ENCODE assay signal across 1 cellular context in the genomic region with DNA sequence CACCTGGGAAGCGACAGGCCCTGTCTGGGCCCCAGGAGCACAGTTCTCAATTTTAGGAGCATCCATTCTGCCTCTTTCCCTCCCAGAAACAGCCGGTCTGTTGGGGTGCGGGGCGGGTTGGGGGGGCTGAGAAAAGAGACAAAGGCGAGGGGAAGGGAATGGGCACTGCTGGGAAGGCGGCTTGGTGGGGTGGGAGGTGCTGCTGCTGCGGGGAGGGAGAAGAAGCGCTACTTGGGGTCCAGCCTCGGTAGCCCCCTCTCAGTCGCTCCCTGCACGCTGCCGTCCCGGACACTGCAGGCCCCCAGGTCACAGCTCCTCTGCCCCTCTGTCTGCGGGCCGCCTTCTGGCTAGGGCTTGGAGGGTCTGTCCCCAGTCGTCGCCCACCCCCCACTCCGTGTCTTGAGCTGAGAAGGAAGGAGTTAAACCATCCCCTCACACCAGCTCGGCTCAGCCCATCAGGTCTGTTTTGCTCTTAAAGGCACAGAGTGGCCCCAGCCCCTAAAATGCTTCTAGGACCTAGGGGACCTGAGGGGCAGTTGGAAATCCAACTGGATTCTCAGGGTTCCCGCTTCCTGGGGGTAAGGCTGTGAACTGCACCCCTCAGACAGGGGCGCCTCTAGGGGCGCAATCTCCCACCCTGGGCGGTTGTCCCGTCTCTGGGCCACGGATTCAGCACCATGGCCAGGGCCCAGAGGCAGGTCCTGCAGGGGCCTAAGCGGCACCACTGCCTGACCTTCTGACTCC.
TF ChIP-seq lines count a peak whose summit lies in the region.

No MANE protein-coding gene starts in this region.

TF ChIP-seq in WTC11, 78 proteins besides CTCF, POLR2A, EP300 and RAD21 (continued from another document):
- TF ChIP-seq, protein P1, sequence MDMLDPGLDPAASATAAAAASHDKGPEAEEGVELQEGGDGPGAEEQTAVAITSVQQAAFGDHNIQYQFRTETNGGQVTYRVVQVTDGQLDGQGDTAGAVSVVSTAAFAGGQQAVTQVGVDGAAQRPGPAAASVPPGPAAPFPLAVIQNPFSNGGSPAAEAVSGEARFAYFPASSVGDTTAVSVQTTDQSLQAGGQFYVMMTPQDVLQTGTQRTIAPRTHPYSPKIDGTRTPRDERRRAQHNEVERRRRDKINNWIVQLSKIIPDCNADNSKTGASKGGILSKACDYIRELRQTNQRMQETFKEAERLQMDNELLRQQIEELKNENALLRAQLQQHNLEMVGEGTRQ (CRISPR knock-in tag; IDR thresholded peaks at IDR 0.05): peak; percentile 38; the same call in 1 of the 2 replicates
- TF ChIP-seq, protein P2, sequence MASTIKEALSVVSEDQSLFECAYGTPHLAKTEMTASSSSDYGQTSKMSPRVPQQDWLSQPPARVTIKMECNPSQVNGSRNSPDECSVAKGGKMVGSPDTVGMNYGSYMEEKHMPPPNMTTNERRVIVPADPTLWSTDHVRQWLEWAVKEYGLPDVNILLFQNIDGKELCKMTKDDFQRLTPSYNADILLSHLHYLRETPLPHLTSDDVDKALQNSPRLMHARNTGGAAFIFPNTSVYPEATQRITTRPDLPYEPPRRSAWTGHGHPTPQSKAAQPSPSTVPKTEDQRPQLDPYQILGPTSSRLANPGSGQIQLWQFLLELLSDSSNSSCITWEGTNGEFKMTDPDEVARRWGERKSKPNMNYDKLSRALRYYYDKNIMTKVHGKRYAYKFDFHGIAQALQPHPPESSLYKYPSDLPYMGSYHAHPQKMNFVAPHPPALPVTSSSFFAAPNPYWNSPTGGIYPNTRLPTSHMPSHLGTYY (CRISPR knock-in tag; IDR thresholded peaks at IDR 0.05): peak; percentile 76; the same call in 1 of the 2 replicates
- TF ChIP-seq NR1H2 (CRISPR knock-in tag; IDR thresholded peaks at IDR 0.05): peak; percentile 52; the same call in 1 of the 2 replicates
- TF ChIP-seq, protein P3, sequence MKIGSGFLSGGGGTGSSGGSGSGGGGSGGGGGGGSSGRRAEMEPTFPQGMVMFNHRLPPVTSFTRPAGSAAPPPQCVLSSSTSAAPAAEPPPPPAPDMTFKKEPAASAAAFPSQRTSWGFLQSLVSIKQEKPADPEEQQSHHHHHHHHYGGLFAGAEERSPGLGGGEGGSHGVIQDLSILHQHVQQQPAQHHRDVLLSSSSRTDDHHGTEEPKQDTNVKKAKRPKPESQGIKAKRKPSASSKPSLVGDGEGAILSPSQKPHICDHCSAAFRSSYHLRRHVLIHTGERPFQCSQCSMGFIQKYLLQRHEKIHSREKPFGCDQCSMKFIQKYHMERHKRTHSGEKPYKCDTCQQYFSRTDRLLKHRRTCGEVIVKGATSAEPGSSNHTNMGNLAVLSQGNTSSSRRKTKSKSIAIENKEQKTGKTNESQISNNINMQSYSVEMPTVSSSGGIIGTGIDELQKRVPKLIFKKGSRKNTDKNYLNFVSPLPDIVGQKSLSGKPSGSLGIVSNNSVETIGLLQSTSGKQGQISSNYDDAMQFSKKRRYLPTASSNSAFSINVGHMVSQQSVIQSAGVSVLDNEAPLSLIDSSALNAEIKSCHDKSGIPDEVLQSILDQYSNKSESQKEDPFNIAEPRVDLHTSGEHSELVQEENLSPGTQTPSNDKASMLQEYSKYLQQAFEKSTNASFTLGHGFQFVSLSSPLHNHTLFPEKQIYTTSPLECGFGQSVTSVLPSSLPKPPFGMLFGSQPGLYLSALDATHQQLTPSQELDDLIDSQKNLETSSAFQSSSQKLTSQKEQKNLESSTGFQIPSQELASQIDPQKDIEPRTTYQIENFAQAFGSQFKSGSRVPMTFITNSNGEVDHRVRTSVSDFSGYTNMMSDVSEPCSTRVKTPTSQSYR (CRISPR knock-in tag; IDR thresholded peaks at IDR 0.05): no peak
- no peak for TF ChIP-seq NFYB (CRISPR knock-in tag; conservative IDR thresholded peaks at IDR 0.05; ENCODE audit: low read depth)
